ENCODE assay signal across 26 cellular contexts in genomic region chr11:43447124-43447523, GRCh38.
DNase-seq lines count a peak whose midpoint lies in the region.
"Had no signal": no experiment of that assay in that cellular context is flagged by ENCODE, and none has a peak within 500 bp of the region (broad histone marks: within the 10 kb centered on the region; RNA-seq: fewer than 3 reads in every experiment).

No MANE protein-coding gene starts in this region.

- H2AK5ac ChIP-seq in mesendoderm (ENCODE audit: low read length), result no peak overlapping the region

- in situ Hi-C loops in KBM-7 (cut with MboI; ENCODE audit: low pct_unique_long_range_greater_than_20kb, low sequenced_read_pairs), result no loop called here

- peaks cover 7% of the 10 kb centered on the region for H3K4me1 Mint-ChIP-seq in activated CD4-positive, alpha-beta memory T cell treated with anti-CD3 and anti-CD28 coated beads, Interleukin-2, amount 10 ng/mL, durations not matched to agents 7 days and 5 days
- peaks cover 8% of the 10 kb centered on the region for H3K4me1 Mint-ChIP-seq in activated CD4-positive, alpha-beta memory T cell treated with anti-CD3 and anti-CD28 coated beads for 36 hours (ENCODE audit: low read depth)
- peaks cover 18% of the 10 kb centered on the region for H3K4me1 Mint-ChIP-seq in activated T-helper 1 cell treated with anti-CD3 and anti-CD28 coated beads, Interleukin-12 subunit alpha, Interleukin-12 subunit beta, Interleukin-2, Interleukin-4 antibody, amounts not matched to agents 30 ng/mL and 10 ng/mL and 1 ng/mL, durations not matched to agents 14 hours and 24 hours and 36 hours (ENCODE audit: low read depth)
- H3K4me1 Mint-ChIP-seq: CD8-positive, alpha-beta memory T cell had no signal

- no peaks in the 10 kb centered on the region for H3K4me1 ChIP-seq in mesendoderm (ENCODE audit: control insufficient read depth, low read depth, low read length)
- H3K4me1 ChIP-seq: prostate gland, sigmoid colon, vagina had no signal

- H3K27me3 ChIP-seq in mesendoderm (ENCODE audit: insufficient read depth, low read length, poor library complexity), result no peaks in the 10 kb centered on the region
- H3K27me3 ChIP-seq: sigmoid colon, vagina had no signal

- H3K27ac ChIP-seq in mesendoderm (ENCODE audit: low read depth, low read length), result no peak overlapping the region
- H3K27ac ChIP-seq: prostate gland, sigmoid colon, vagina had no signal

- H3K56ac ChIP-seq in mesendoderm (ENCODE audit: low read length), result no peak overlapping the region

- H3K27me3 Mint-ChIP-seq in activated CD4-positive, alpha-beta memory T cell treated with anti-CD3 and anti-CD28 coated beads, Interleukin-2, amount 10 ng/mL, durations not matched to agents 7 days and 5 days, result no peaks in the 10 kb centered on the region
- no peaks in the 10 kb centered on the region for H3K27me3 Mint-ChIP-seq in activated CD4-positive, alpha-beta memory T cell treated with anti-CD3 and anti-CD28 coated beads for 36 hours
- peaks cover 2% of the 10 kb centered on the region for H3K27me3 Mint-ChIP-seq in activated T-helper 1 cell treated with anti-CD3 and anti-CD28 coated beads, Interleukin-12 subunit alpha, Interleukin-12 subunit beta, Interleukin-2, Interleukin-4 antibody, amounts not matched to agents 30 ng/mL and 10 ng/mL and 1 ng/mL, durations not matched to agents 14 hours and 24 hours and 36 hours (ENCODE audit: insufficient read depth)
- H3K27me3 Mint-ChIP-seq: CD8-positive, alpha-beta memory T cell had no signal

- peaks cover 68% of the 10 kb centered on the region for H3K36me3 Mint-ChIP-seq in activated CD4-positive, alpha-beta memory T cell treated with anti-CD3 and anti-CD28 coated beads, Interleukin-2, amount 10 ng/mL, durations not matched to agents 7 days and 5 days (ENCODE audit: low read depth)
- H3K36me3 Mint-ChIP-seq in activated CD4-positive, alpha-beta memory T cell treated with anti-CD3 and anti-CD28 coated beads for 36 hours, result peaks cover 72% of the 10 kb centered on the region
- H3K36me3 Mint-ChIP-seq in activated T-helper 1 cell treated with anti-CD3 and anti-CD28 coated beads, Interleukin-12 subunit alpha, Interleukin-12 subunit beta, Interleukin-2, Interleukin-4 antibody, amounts not matched to agents 30 ng/mL and 10 ng/mL and 1 ng/mL, durations not matched to agents 14 hours and 24 hours and 36 hours (ENCODE audit: low read depth), result peaks cover 73% of the 10 kb centered on the region

- no peak overlapping the region for H3K23ac ChIP-seq in mesendoderm (ENCODE audit: low read length)

- DNase-seq in activated CD4-positive, alpha-beta memory T cell treated with anti-CD3 and anti-CD28 coated beads, Interleukin-2, amount 10 ng/mL, durations not matched to agents 7 days and 5 days, result no peak
- no peak for DNase-seq in activated CD4-positive, alpha-beta memory T cell treated with anti-CD3 and anti-CD28 coated beads for 36 hours
- DNase-seq in KBM-7 (peak; percentile 8), mesendoderm (peak; percentile 65), dedifferentiated amniotic fluid mesenchymal stem cell (ENCODE audit: extremely low spot score) (no peak), glomerular visceral epithelial cell (ENCODE audit: extremely low spot score) (no peak), AG20443 (ENCODE audit: low spot score) (no peak)
- DNase-seq in activated T-helper 1 cell treated with anti-CD3 and anti-CD28 coated beads, Interleukin-12 subunit alpha, Interleukin-12 subunit beta, Interleukin-2, Interleukin-4 antibody, amounts not matched to agents 30 ng/mL and 10 ng/mL and 1 ng/mL, durations not matched to agents 14 hours and 24 hours and 36 hours (ENCODE audit: low spot score), result no peak
- DNase-seq: activated CD4-positive, CD25-positive, alpha-beta regulatory T cell; activated CD8-positive, alpha-beta memory T cell treated with anti-CD3 and anti-CD28 coated beads for 24 hours; activated naive CD4-positive, alpha-beta T cell treated with anti-CD3 and anti-CD28 coated beads for 36 hours; activated T-cell treated with anti-CD3 and anti-CD28 coated beads, Interleukin-2, amount 50 U/mL, for 48 hours; CD8-positive, alpha-beta memory T cell; hypothalamus; KG1; MM.1S; NCI-H2081; NCI-H2227 treated with DMSO at 0.1 percent for 48 hours; NCI-H69; nucleus accumbens; SHP77; sigmoid colon; stimulated activated naive CD4-positive, alpha-beta T cell; T-helper 9 cell had no signal

- H3K4ac ChIP-seq in mesendoderm (ENCODE audit: low read depth, low read length), result no peak overlapping the region

- H3K9me3 Mint-ChIP-seq in activated CD4-positive, alpha-beta memory T cell treated with anti-CD3 and anti-CD28 coated beads, Interleukin-2, amount 10 ng/mL, durations not matched to agents 7 days and 5 days, result no peaks in the 10 kb centered on the region
- H3K9me3 Mint-ChIP-seq in activated CD4-positive, alpha-beta memory T cell treated with anti-CD3 and anti-CD28 coated beads for 36 hours, result no peaks in the 10 kb centered on the region
- H3K9me3 Mint-ChIP-seq in activated T-helper 1 cell treated with anti-CD3 and anti-CD28 coated beads, Interleukin-12 subunit alpha, Interleukin-12 subunit beta, Interleukin-2, Interleukin-4 antibody, amounts not matched to agents 30 ng/mL and 10 ng/mL and 1 ng/mL, durations not matched to agents 14 hours and 24 hours and 36 hours, result no peaks in the 10 kb centered on the region
- H3K9me3 Mint-ChIP-seq: activated naive CD4-positive, alpha-beta T cell treated with anti-CD3 and anti-CD28 coated beads for 36 hours; CD8-positive, alpha-beta memory T cell had no signal

- POLR2A ChIA-PET in activated CD4-positive, alpha-beta memory T cell treated with anti-CD3 and anti-CD28 coated beads, Interleukin-2, amount 10 ng/mL, durations not matched to agents 7 days and 5 days (lab: Charles Lee), result no interaction called here
- POLR2A ChIA-PET in activated CD4-positive, alpha-beta memory T cell treated with anti-CD3 and anti-CD28 coated beads for 36 hours (lab: Charles Lee), result no interaction called here

- no peak overlapping the region for H3K4me2 ChIP-seq in mesendoderm (ENCODE audit: low read length)

- intact Hi-C loops in activated CD4-positive, alpha-beta memory T cell treated with anti-CD3 and anti-CD28 coated beads for 36 hours (cut with micrococcal nuclease), result no loop called here
- intact Hi-C loops in activated T-helper 1 cell treated with anti-CD3 and anti-CD28 coated beads, Interleukin-12 subunit alpha, Interleukin-12 subunit beta, Interleukin-2, Interleukin-4 antibody, amounts not matched to agents 30 ng/mL and 10 ng/mL and 1 ng/mL, durations not matched to agents 14 hours and 24 hours and 36 hours (cut with micrococcal nuclease), result loop anchor here (5.0 kb wide), 2 partner anchors 45 to 420 kb away; no protein-coding TSS in a partner anchor

- H3K4me3 ChIP-seq in mesendoderm (ENCODE audit: low read length), result no peak overlapping the region
- H3K4me3 ChIP-seq: prostate gland, sigmoid colon, vagina had no signal

- no peak overlapping the region for H2BK15ac ChIP-seq in mesendoderm (replicated peaks; ENCODE audit: low read depth)

- no peak overlapping the region for H3K18ac ChIP-seq in mesendoderm (ENCODE audit: low read length)

- no peak overlapping the region for H2BK5ac ChIP-seq in mesendoderm (ENCODE audit: low read length)

- H4K5ac ChIP-seq in mesendoderm (ENCODE audit: low read length), result no peak overlapping the region

- CTCF ChIA-PET in activated CD4-positive, alpha-beta memory T cell treated with anti-CD3 and anti-CD28 coated beads, Interleukin-2, amount 10 ng/mL, durations not matched to agents 7 days and 5 days (lab: Charles Lee), result interaction anchor here (1.3 kb wide), 1 partner anchor 135 kb away, joined by 3 read pairs; the partner anchor contains the start of gene API5
- CTCF ChIA-PET in activated CD4-positive, alpha-beta memory T cell treated with anti-CD3 and anti-CD28 coated beads for 36 hours (lab: Charles Lee), result no interaction called here

- no peak overlapping the region for H3K4me3 Mint-ChIP-seq in activated CD4-positive, alpha-beta memory T cell treated with anti-CD3 and anti-CD28 coated beads, Interleukin-2, amount 10 ng/mL, durations not matched to agents 7 days and 5 days
- no peak overlapping the region for H3K4me3 Mint-ChIP-seq in activated CD4-positive, alpha-beta memory T cell treated with anti-CD3 and anti-CD28 coated beads for 36 hours
- H3K4me3 Mint-ChIP-seq in activated T-helper 1 cell treated with anti-CD3 and anti-CD28 coated beads, Interleukin-12 subunit alpha, Interleukin-12 subunit beta, Interleukin-2, Interleukin-4 antibody, amounts not matched to agents 30 ng/mL and 10 ng/mL and 1 ng/mL, durations not matched to agents 14 hours and 24 hours and 36 hours, result no peak overlapping the region
- H3K4me3 Mint-ChIP-seq: activated naive CD4-positive, alpha-beta T cell treated with anti-CD3 and anti-CD28 coated beads for 36 hours; CD8-positive, alpha-beta memory T cell had no signal

- WGBS in mesendoderm (ENCODE audit: extremely low coverage, insufficient coverage, low lambda C conversion rate), result no CpG with 5 or more reads among the region's 1 CpG

- H3K36me3 ChIP-seq in mesendoderm (ENCODE audit: control insufficient read depth, insufficient read depth, low read length), result peaks cover 1% of the 10 kb centered on the region

- H3K9ac ChIP-seq in mesendoderm (ENCODE audit: low read length), result no peak overlapping the region

- peak overlapping the region; percentile 27 for H3K27ac Mint-ChIP-seq in activated CD4-positive, alpha-beta memory T cell treated with anti-CD3 and anti-CD28 coated beads, Interleukin-2, amount 10 ng/mL, durations not matched to agents 7 days and 5 days
- H3K27ac Mint-ChIP-seq in activated CD4-positive, alpha-beta memory T cell treated with anti-CD3 and anti-CD28 coated beads for 36 hours, result no peak overlapping the region
- H3K27ac Mint-ChIP-seq in activated T-helper 1 cell treated with anti-CD3 and anti-CD28 coated beads, Interleukin-12 subunit alpha, Interleukin-12 subunit beta, Interleukin-2, Interleukin-4 antibody, amounts not matched to agents 30 ng/mL and 10 ng/mL and 1 ng/mL, durations not matched to agents 14 hours and 24 hours and 36 hours, result peak overlapping the region; percentile 61
- H3K27ac Mint-ChIP-seq: activated naive CD4-positive, alpha-beta T cell treated with anti-CD3 and anti-CD28 coated beads for 36 hours had no signal

- H4K8ac ChIP-seq in mesendoderm (ENCODE audit: low read depth, low read length), result no peak overlapping the region

- H3K79me2 ChIP-seq in mesendoderm (ENCODE audit: control insufficient read depth, insufficient read depth, low read length), result no peaks in the 10 kb centered on the region

- H2BK120ac ChIP-seq in mesendoderm (ENCODE audit: low read depth, low read length), result no peak overlapping the region

- H3K79me1 ChIP-seq in mesendoderm (ENCODE audit: low read length), result no peaks in the 10 kb centered on the region

Comparison
In these comparisons a context has a peak if more than half of its experiments do, and no peak if none do; other contexts are left out.
1. DNase-seq: peak in KBM-7 (single experiment) and mesendoderm (single experiment); none in activated CD4-positive, alpha-beta memory T cell treated with anti-CD3 and anti-CD28 coated beads, Interleukin-2, amount 10 ng/mL, durations not matched to agents 7 days and 5 days (single experiment), activated CD4-positive, alpha-beta memory T cell treated with anti-CD3 and anti-CD28 coated beads for 36 hours (single experiment), activated T-helper 1 cell treated with anti-CD3 and anti-CD28 coated beads, Interleukin-12 subunit alpha, Interleukin-12 subunit beta, Interleukin-2, Interleukin-4 antibody, amounts not matched to agents 30 ng/mL and 10 ng/mL and 1 ng/mL, durations not matched to agents 14 hours and 24 hours and 36 hours (single experiment), dedifferentiated amniotic fluid mesenchymal stem cell (single experiment), glomerular visceral epithelial cell (single experiment) and AG20443 (single experiment).